8 cellular contexts compared by ENCODE assay signal in genomic region chr7:130943981-130944380, GRCh38.
A peak's percentile ranks its signal among the peaks of the same experiment; 100 is the strongest.
DNase-seq lines count a peak whose midpoint lies in the region; ATAC-seq and TF ChIP-seq lines count a peak whose summit lies in the region.
"Had no signal": no experiment of that assay in that cellular context is flagged by ENCODE, and none has a peak within 500 bp of the region (broad histone marks: within the 10 kb centered on the region; RNA-seq: fewer than 3 reads in every experiment).

No MANE protein-coding gene starts in this region.

- DNase-seq in RKO (ENCODE audit: low spot score) (peak; percentile 67), sigmoid colon (no peak), PC-9 (no peak), glomerular visceral epithelial cell (ENCODE audit: extremely low spot score) (no peak)

- peak overlapping the region; percentile 54 to 72 (median 65) for H3K27ac ChIP-seq in sigmoid colon
- H3K27ac ChIP-seq in PC-9: no peak overlapping the region

- intact Hi-C loops in sigmoid colon (cut with DNase I): no loop called here
- intact Hi-C loops in PC-9 (cut with micrococcal nuclease; ENCODE audit: unreplicated experiment): no loop called here

- H3K36me3 ChIP-seq in endocrine pancreas (ENCODE audit: control insufficient read depth, insufficient read depth, low read length) (no peaks in the 10 kb centered on the region), sigmoid colon (peaks cover 0 to 16% (median 2%) of the 10 kb centered on the region in 4 donors), PC-9 (ENCODE audit: low read depth) (peaks cover 40% of the 10 kb centered on the region)

- WGBS in sigmoid colon, 2 donors: 11 to 55% methylated on average over 3 of the region's 3 CpGs

- H3K4me3 ChIP-seq in GM08714 (ENCODE audit: low read length) (peak overlapping the region; percentile 41; the same call in 1 of the 2 replicates), endocrine pancreas (ENCODE audit: control insufficient read depth, insufficient read depth, low read length) (peak overlapping the region; percentile 90), sigmoid colon (peak overlapping the region in 3 of 4 donors; percentile 16 to 29 (median 25)), PC-9 (no peak overlapping the region)

- peaks cover 87% of the 10 kb centered on the region for H3K79me2 ChIP-seq in PC-9 (ENCODE audit: low read depth)

- H3K27me3 ChIP-seq in endocrine pancreas (ENCODE audit: control insufficient read depth, insufficient read depth, low read length) (no peaks in the 10 kb centered on the region), sigmoid colon (no peaks in the 10 kb centered on the region), PC-9 (ENCODE audit: insufficient read depth, low read depth) (no peaks in the 10 kb centered on the region)

- H3K9me2 ChIP-seq in PC-9 (ENCODE audit: insufficient read depth): no peaks in the 10 kb centered on the region

- POLR2A ChIA-PET in PC-9 (lab: Charles Lee; ENCODE audit: unreplicated experiment): no interaction called here

- no peak for TF ChIP-seq EP300 in sigmoid colon (IDR thresholded peaks at IDR 0.05)

- H3K9ac ChIP-seq in endocrine pancreas (ENCODE audit: control insufficient read depth, insufficient read depth, low read length): no peak overlapping the region

- TF ChIP-seq CTCF in sigmoid colon (IDR thresholded peaks at IDR 0.05): no peak
- TF ChIP-seq CTCF in PC-9 (conservative IDR thresholded peaks at IDR 0.05): no peak

- CTCF ChIA-PET in PC-9 (lab: Charles Lee): interaction anchor here (1.0 kb wide), 1 partner anchor 40 kb away, joined by 4 read pairs; no protein-coding TSS in a partner anchor

- no peak overlapping the region for H3K4me2 ChIP-seq in PC-9

- no peak overlapping the region for H2AFZ ChIP-seq in PC-9

- ATAC-seq in HG03175 (IDR thresholded peaks at IDR 0.05; ENCODE audit: unreplicated experiment): no peak
- ATAC-seq: WTC11 had no signal

- no peak for TF ChIP-seq POLR2A in sigmoid colon (IDR thresholded peaks at IDR 0.05)

- H4K20me1 ChIP-seq in PC-9 (ENCODE audit: insufficient read depth): no peaks in the 10 kb centered on the region

- BruUV-seq in PC-9 (replicated peaks; lab: Mats Ljungman, UMichigan): no TSS peak

- peaks cover 34% of the 10 kb centered on the region for H3K4me1 ChIP-seq in endocrine pancreas (ENCODE audit: control insufficient read depth, insufficient read depth, low read length)
- peaks cover 0 to 68% (median 56%) of the 10 kb centered on the region in 4 donors for H3K4me1 ChIP-seq in sigmoid colon
- H3K4me1 ChIP-seq in PC-9 (replicated peaks; ENCODE audit: insufficient read depth): peaks cover 18% of the 10 kb centered on the region; the same call in 1 of the 2 replicates

- no peaks in the 10 kb centered on the region for H3K9me3 ChIP-seq in endocrine pancreas (ENCODE audit: control insufficient read depth, low read length)
- H3K9me3 ChIP-seq in sigmoid colon: no peaks in the 10 kb centered on the region
- H3K9me3 ChIP-seq in PC-9 (ENCODE audit: insufficient read depth, low read depth): no peaks in the 10 kb centered on the region

- H3F3A ChIP-seq in PC-9 (ENCODE audit: insufficient read depth, low read depth): peaks cover 40% of the 10 kb centered on the region
